1 cellular context compared by ENCODE assay signal in genomic region chr20:45056473-45057148, GRCh38.
TF ChIP-seq lines count a peak whose summit lies in the region.

No MANE protein-coding gene starts in this region.

TF ChIP-seq in HepG2, 621 proteins besides CTCF, POLR2A, EP300 and RAD21:
- TF ChIP-seq ADNP (CRISPR knock-in tag; IDR thresholded peaks at IDR 0.05) = no peak
- TF ChIP-seq CSRNP1 (CRISPR knock-in tag; IDR thresholded peaks at IDR 0.05) = no peak
- TF ChIP-seq ZNF691 (CRISPR knock-in tag; IDR thresholded peaks at IDR 0.05; ENCODE audit: borderline replicate concordance, low read depth) = no peak
- TF ChIP-seq CREB1 (IDR thresholded peaks at IDR 0.05) = no peak
- no peak for TF ChIP-seq CREB1 (CRISPR knock-in tag; IDR thresholded peaks at IDR 0.05)
